18 cellular contexts compared by ENCODE assay signal in genomic region chr1:31831397-31832378, GRCh38. TPM values are rescaled to one million over a fixed set of nuclear protein-coding genes. Genes with fewer than 3 reads are reported as not detected.
DNase-seq lines count a peak whose midpoint lies in the region; ATAC-seq, FAIRE-seq and TF ChIP-seq lines count a peak whose summit lies in the region.
"Had no signal": no experiment of that assay in that cellular context is flagged by ENCODE, and none has a peak within 500 bp of the region (broad histone marks: within the 10 kb centered on the region; RNA-seq: fewer than 3 reads in every experiment).

No MANE protein-coding gene starts in this region.

- no peak overlapping the region for H2BK15ac ChIP-seq in mesenchymal stem cell (ENCODE audit: low read depth, poor library complexity, severe bottlenecking)

- CTCF ChIA-PET in K562 (lab: Yijun Ruan, JAX; ENCODE audit: low intra/inter-chr PET ratio), result no interaction called here

- no peak overlapping the region for H3K4ac ChIP-seq in mesenchymal stem cell (ENCODE audit: low read depth in 1 of 2, low read length in 2 of 2)

- H2BK120ac ChIP-seq in mesenchymal stem cell (ENCODE audit: low read depth, low read length), result no peak overlapping the region

- peaks cover 18 to 32% of the 10 kb centered on the region in 2 experiments; a peak in 4 of 5 replicates for H3K4me1 ChIP-seq in K562 (replicated peaks in 1 of 2; ENCODE audit: control insufficient read depth in 2 of 2, insufficient read depth in 2 of 2, low read length in 2 of 2)
- peaks cover 2% of the 10 kb centered on the region for H3K4me1 ChIP-seq in mesenchymal stem cell (ENCODE audit: control insufficient read depth, insufficient read depth, low read depth, low read length)
- H3K4me1 ChIP-seq in testis, result no peaks in the 10 kb centered on the region

- no peak for TF ChIP-seq RAD21 in K562 (CRISPR knock-in tag; conservative IDR thresholded peaks at IDR 0.05 in 1 of 2, IDR thresholded peaks at IDR 0.05 in 1 of 2)

- no peaks in the 10 kb centered on the region for H3K79me1 ChIP-seq in mesenchymal stem cell (replicated peaks; ENCODE audit: low read length, poor library complexity, severe bottlenecking)

- BruUV-seq in K562 (replicated peaks; lab: Mats Ljungman, UMichigan), result no TSS peak

- H3K18ac ChIP-seq in mesenchymal stem cell (ENCODE audit: low read depth in 1 of 2, low read length in 2 of 2), result no peak overlapping the region

- no peak overlapping the region for H2AFZ ChIP-seq in K562 (ENCODE audit: low read depth, low read length)
- no peak overlapping the region for H2AFZ ChIP-seq in mesenchymal stem cell (ENCODE audit: low read depth, low read length)

- H3K27me3 ChIP-seq in K562 (ENCODE audit: control insufficient read depth in 2 of 2, insufficient read depth in 2 of 2, low read length in 2 of 2) (no peaks in the 10 kb centered on the region; a peak in 1 of 5 replicates), mesenchymal stem cell (ENCODE audit: control insufficient read depth in 1 of 2, insufficient read depth in 1 of 2, low read length in 2 of 2) (peaks cover 4 to 30% of the 10 kb centered on the region in 2 experiments), testis (no peaks in the 10 kb centered on the region)

- H3K4me3 ChIP-seq in K562 (no peak overlapping the region), mesenchymal stem cell (ENCODE audit: insufficient read depth in 1 of 2, low read depth in 1 of 2, low read length in 2 of 2) (no peak overlapping the region), testis (no peak overlapping the region)
- H3K4me3 ChIP-seq: BLaER1 treated with 17β-estradiol and CSF1 and Interleukin-3, amounts not matched to agents 10 nM and 100 nM had no signal

- H3K9ac ChIP-seq in K562 (ENCODE audit: insufficient read depth in 1 of 2, low read depth in 2 of 2, low read length in 2 of 2) (0 out of 4 replicates have a peak overlapping the region, but pooled peaks of 1 of the 2 experiments have one; percentile 16), mesenchymal stem cell (ENCODE audit: low read length) (peak overlapping the region; percentile 37)
- H3K9ac ChIP-seq: BLaER1 treated with 17β-estradiol and CSF1 and Interleukin-3, amounts not matched to agents 10 nM and 100 nM had no signal

- H2AK5ac ChIP-seq in mesenchymal stem cell (ENCODE audit: low read length, severe bottlenecking), result no peak overlapping the region

- no peak for ATAC-seq in K562
- ATAC-seq: activated naive CD8-positive, alpha-beta T cell treated with anti-CD3 and anti-CD28 coated beads, Interleukin-2, amount 50 U/mL, for 24 hours; HCT116; Panc1 had no signal

- TF ChIP-seq CTCF in K562 (IDR thresholded peaks at IDR 0.05 in 2 of 3, conservative IDR thresholded peaks at IDR 0.05 in 1 of 3; ENCODE audit: insufficient read depth in 2 of 3, low read depth in 1 of 3, low read length in 3 of 3) (no peak), testis (IDR thresholded peaks at IDR 0.05) (no peak)

- no peak overlapping the region for H3K23ac ChIP-seq in mesenchymal stem cell (ENCODE audit: low read length in 2 of 2)

- H3K27ac ChIP-seq in K562 (ENCODE audit: extremely low read depth, low read depth, low read length), result no peak overlapping the region
- H3K27ac ChIP-seq in mesenchymal stem cell (ENCODE audit: low read length, poor library complexity, severe bottlenecking), result no peak overlapping the region
- H3K27ac ChIP-seq in testis, result no peak overlapping the region
- H3K27ac ChIP-seq: HL-60 had no signal

- H3K14ac ChIP-seq in mesenchymal stem cell (ENCODE audit: low read length in 2 of 2), result peak overlapping the region in 1 of 2 experiments; percentile 62

- no peaks in the 10 kb centered on the region for H3K9me1 ChIP-seq in K562 (ENCODE audit: control insufficient read depth, insufficient read depth, low read length)

- no peaks in the 10 kb centered on the region for H4K20me1 ChIP-seq in K562 (replicated peaks; ENCODE audit: control insufficient read depth, insufficient read depth, low read length)

- POLR2A ChIA-PET in K562 (lab: Yijun Ruan, JAX), result interaction anchor here (0.5 to 2.4 kb wide), 4 partner anchors 10 to 65 kb away, joined by 3 to 5 read pairs (median 4); partner anchors contain the start of gene SPOCD1

- intact Hi-C loops in K562 (cut with micrococcal nuclease) (no loop called here), testis (cut with DNase I; ENCODE audit: low total_unique reads) (no loop called here)

- TF ChIP-seq POLR2A in K562 (conservative IDR thresholded peaks at IDR 0.05) (no peak), testis (IDR thresholded peaks at IDR 0.05) (no peak)

- H3K79me2 ChIP-seq in K562 (ENCODE audit: control insufficient read depth, insufficient read depth, low read length), result no peaks in the 10 kb centered on the region

- no peak overlapping the region for H4K91ac ChIP-seq in mesenchymal stem cell (ENCODE audit: low read length)

- whole genome bisulfite sequencing in K562 (ENCODE audit: insufficient coverage, low coverage, missing lambda C conversion rate), result 31% methylated on average over 8 of the region's 9 CpGs
- 78% methylated on average over 9 of the region's 9 CpGs for WGBS in mesenchymal stem cell
- WGBS in testis, 2 donors, result 72 to 83% methylated on average over 9 of the region's 9 CpGs

- TF ChIP-seq EP300 in K562 (IDR thresholded peaks at IDR 0.05; ENCODE audit: low read length), result no peak

- no peak overlapping the region for H2BK12ac ChIP-seq in mesenchymal stem cell (ENCODE audit: low read length in 2 of 2)

- H3K36me3 ChIP-seq in K562 (ENCODE audit: control insufficient read depth, insufficient read depth, low read length), result no peaks in the 10 kb centered on the region
- no peaks in the 10 kb centered on the region for H3K36me3 ChIP-seq in mesenchymal stem cell (ENCODE audit: control insufficient read depth in 1 of 2, insufficient read depth in 2 of 2, low read depth in 1 of 2, low read length in 2 of 2)
- H3K36me3 ChIP-seq in testis (ENCODE audit: low read depth, missing control alignments), result no peaks in the 10 kb centered on the region
- H3K36me3 ChIP-seq: BLaER1 treated with 17β-estradiol and CSF1 and Interleukin-3, amounts not matched to agents 10 nM and 100 nM had no signal

- H2BK5ac ChIP-seq in mesenchymal stem cell (ENCODE audit: low read depth, low read length, poor library complexity, severe bottlenecking), result no peak overlapping the region

- in situ Hi-C loops in K562 (cut with MboI), result no loop called here

- H3K9me3 ChIP-seq in K562 (replicated peaks; ENCODE audit: control insufficient read depth, insufficient read depth, low read depth, low read length), result no peaks in the 10 kb centered on the region
- H3K9me3 ChIP-seq in mesenchymal stem cell (ENCODE audit: control insufficient read depth, low read length), result no peaks in the 10 kb centered on the region
- H3K9me3 ChIP-seq in testis, result no peaks in the 10 kb centered on the region
- H3K9me3 ChIP-seq: BLaER1 treated with 17β-estradiol and CSF1 and Interleukin-3, amounts not matched to agents 10 nM and 100 nM had no signal

- peak; percentile 65 for DNase-seq in AG08396 (ENCODE audit: low spot score)
- DNase-seq in HCEC 1CT, result peak; percentile 72
- DNase-seq in K562 (ENCODE audit: extremely low read depth in 1 of 4, low spot score in 3 of 4), result peak in 1 of 4 experiments; percentile 16
- peak; percentile 42 for DNase-seq in mesenchymal stem cell
- DNase-seq in GM19240 (ENCODE audit: insufficient read length, low spot score), result no peak
- no peak for DNase-seq in NCI-H2081 (lab: John Stamatoyannopoulos, UW)
- DNase-seq in activated T-cell treated with anti-CD3 and anti-CD28 coated beads, Interleukin-2, amount 50 U/mL, for 1 hour, result no peak
- no peak for DNase-seq in testis
- DNase-seq: activated CD4-positive, alpha-beta T cell treated with anti-CD3 and anti-CD28 coated beads for 1 hour; activated naive CD8-positive, alpha-beta T cell treated with anti-CD3 and anti-CD28 coated beads, Interleukin-2, amount 50 U/mL, for 24 hours; activated T-cell treated with anti-CD3 and anti-CD28 coated beads, Interleukin-2, amount 50 U/mL, for 48 hours; cortex of kidney; NCI-H1930; NCI-H69 had no signal

- H3K4me2 ChIP-seq in K562 (ENCODE audit: insufficient read depth, low read length), result no peak overlapping the region
- no peak overlapping the region for H3K4me2 ChIP-seq in mesenchymal stem cell (ENCODE audit: low read length, poor library complexity, severe bottlenecking)

- H4K8ac ChIP-seq in mesenchymal stem cell (ENCODE audit: low read length), result peak overlapping the region; percentile 36

- FAIRE-seq in K562 (lab: Jason Lieb, UNC), result no peak

TF ChIP-seq in K562, 482 proteins besides CTCF, POLR2A, EP300 and RAD21 (continues in another document):
- TF ChIP-seq IRF2 (CRISPR knock-in tag; IDR thresholded peaks at IDR 0.05) (no peak), NCOA4 (IDR thresholded peaks at IDR 0.05; ENCODE audit: partially characterized antibody) (no peak), TRIM28 (IDR thresholded peaks at IDR 0.05) (no peak), POLR3G (IDR thresholded peaks at IDR 0.05; ENCODE audit: extremely low read depth, insufficient read length, insufficient replicate concordance) (no peak), ZNF143 (CRISPR knock-in tag; IDR thresholded peaks at IDR 0.05) (no peak), DPF2 (IDR thresholded peaks at IDR 0.05) (peak; percentile 44; the same call in 1 of the 2 replicates), KDM1A (IDR thresholded peaks at IDR 0.05) (peak; percentile 65 to 74; a peak in 3 of 4 replicates), EGR1 (conservative IDR thresholded peaks at IDR 0.05) (0 out of 2 replicates have a peak, but pooled peaks have one; percentile 5)

RNA-seq across cellular contexts. Expression of gene SPOCD1, which starts 15.9 kb away (rescaled TPM):
- 1.5 and 3.2 TPM in 2 replicates for total RNA-seq in K562 (2011; cell fraction: chromatin; rRNA removed; ENCODE audit: low replicate concordance)
- total RNA-seq in K562 (2011; cell fraction: nucleolus; rRNA removed), result 2.8 and 3.0 TPM in 2 replicates
- total RNA-seq in K562 (2011; cell fraction: nucleoplasm; rRNA removed), result 3.4 and 4.1 TPM in 2 replicates
- total RNA-seq in K562 (2014; rRNA removed) (0.20 and 0.27 TPM in 2 replicates), K562 (2014; rRNA removed; fragmentation: Illumina TruSeq; extraction: Trizol) (0.16 and 0.36 TPM in 2 replicates), K562 (2015; rRNA removed; fragmentation: Illumina TruSeq; extraction: Trizol) (0.23 and 0.25 TPM in 2 replicates), K562 (2021) (0.22 and 0.71 TPM in 2 replicates), testis (10 to 100 TPM; 32.0 to 36.0 TPM)
- polyA plus RNA-seq in K562 (2011; rRNA removed) (0.39 and 0.63 TPM in 2 replicates), K562 (2014; fragmentation: Illumina TruSeq; extraction: Trizol) (0.19 and 0.42 TPM in 2 replicates), K562 (2014; fragmentation: Nextera tagmentation; extraction: Ambion mirVana) (under 1 TPM in 1 of 2 experiments, not detected in 1; 0.03 TPM), K562 (2014; rRNA removed) (0.25 and 0.46 TPM in 2 replicates), testis (ENCODE audit: insufficient read depth, low read depth, low replicate concordance) (22.0 TPM)
- 0.31 and 0.60 TPM in 2 replicates for polyA plus RNA-seq in K562 (2011; cell fraction: cytosol; rRNA removed)
- polyA plus RNA-seq in K562 (2011; cell fraction: nucleus; rRNA removed), result 1.6 and 2.8 TPM in 2 replicates
- polyA plus RNA-seq in K562 (2012), result 0.17 and 1.2 TPM in 2 replicates
- 0.21 and 0.67 TPM in 2 replicates for polyA minus RNA-seq in K562 (2011; rRNA and poly(A)+ RNA removed)
- 0.38 TPM in 1 of 2 replicates, not detected in the other for polyA minus RNA-seq in K562 (2011; cell fraction: cytosol; rRNA and poly(A)+ RNA removed)
- polyA minus RNA-seq in K562 (2011; cell fraction: nucleus; rRNA and poly(A)+ RNA removed), result 1.00 and 1.9 TPM in 2 replicates
- polyA plus RNA-seq in mesenchymal stem cell (2013, experiment 1 of 2), result 20.4 TPM
- polyA plus RNA-seq in mesenchymal stem cell (2013, experiment 2 of 2), result 20.7 TPM

Comparison
In these comparisons a context has a peak if more than half of its experiments do, and no peak if none do; other contexts are left out.
1. DNase-seq: peak in AG08396 (single experiment), HCEC 1CT (single experiment) and mesenchymal stem cell (single experiment); none in GM19240 (single experiment), NCI-H2081 (0 of 2), activated T-cell treated with anti-CD3 and anti-CD28 coated beads, Interleukin-2, amount 50 U/mL, for 1 hour (single experiment) and testis (single experiment).
2. RNA of gene SPOCD1, which starts 15.9 kb away (total RNA-seq): 32.0 to 36.0 TPM in testis; 0.16 to 4.1 TPM in K562; every median in the first group is over 4 times any median in the second.